ENCODE assay signal across 1 cellular context in genomic region chr3:40237159-40237558, GRCh38.
TF ChIP-seq lines count a peak whose summit lies in the region.

No MANE protein-coding gene starts in this region.

TF ChIP-seq in HepG2, 621 proteins besides CTCF, POLR2A, EP300 and RAD21 (continued from another document):
- TF ChIP-seq STAT6 (CRISPR knock-in tag; IDR thresholded peaks at IDR 0.05; ENCODE audit: borderline replicate concordance), result no peak
- no peak for TF ChIP-seq U2AF2 (IDR thresholded peaks at IDR 0.05; ENCODE audit: low read depth, low read length)
- TF ChIP-seq ZBTB21 (CRISPR knock-in tag; IDR thresholded peaks at IDR 0.05), result no peak
- no peak for TF ChIP-seq ZNF7 (CRISPR knock-in tag; IDR thresholded peaks at IDR 0.05)
- no peak for TF ChIP-seq HNF4A (CRISPR knock-in tag; IDR thresholded peaks at IDR 0.05)
- no peak for TF ChIP-seq AKNA (CRISPR knock-in tag; IDR thresholded peaks at IDR 0.05; ENCODE audit: borderline replicate concordance)
- no peak for TF ChIP-seq ZNF615 (CRISPR knock-in tag; IDR thresholded peaks at IDR 0.05; ENCODE audit: borderline replicate concordance)
- no peak for TF ChIP-seq HES4 (CRISPR knock-in tag; IDR thresholded peaks at IDR 0.05; ENCODE audit: borderline replicate concordance)
